In genomic region chr1:186046437-186047233, GRCh38 we compare ENCODE assay signal across 1 cellular context.
TF ChIP-seq lines count a peak whose summit lies in the region.

No MANE protein-coding gene starts in this region.

TF ChIP-seq in K562, 482 proteins besides CTCF, POLR2A, EP300 and RAD21 (continued from another document and continues in another):
- no peak for TF ChIP-seq NCOA4 (IDR thresholded peaks at IDR 0.05; ENCODE audit: partially characterized antibody)
- TF ChIP-seq ZNF143 (CRISPR knock-in tag; IDR thresholded peaks at IDR 0.05), result no peak
- TF ChIP-seq RREB1 (CRISPR knock-in tag; IDR thresholded peaks at IDR 0.05), result no peak
- no peak for TF ChIP-seq ZBTB34 (CRISPR knock-in tag; IDR thresholded peaks at IDR 0.05)
- TF ChIP-seq KAT7 (CRISPR knock-in tag; IDR thresholded peaks at IDR 0.05; ENCODE audit: borderline replicate concordance), result no peak
- no peak for TF ChIP-seq CUX1 (CRISPR knock-in tag; IDR thresholded peaks at IDR 0.05)
- TF ChIP-seq PATZ1 (CRISPR knock-in tag; IDR thresholded peaks at IDR 0.05; ENCODE audit: borderline replicate concordance), result no peak
- TF ChIP-seq CAMTA2 (CRISPR knock-in tag; conservative IDR thresholded peaks at IDR 0.05), result no peak
- TF ChIP-seq ATF6 (CRISPR knock-in tag; IDR thresholded peaks at IDR 0.05), result 0 out of 2 replicates have a peak, but pooled peaks have one; percentile 32
- TF ChIP-seq DACH1 (IDR thresholded peaks at IDR 0.05; ENCODE audit: partially characterized antibody), result no peak
- no peak for TF ChIP-seq KLF1 (tag; IDR thresholded peaks at IDR 0.05)
- TF ChIP-seq SLC30A9 (CRISPR knock-in tag; IDR thresholded peaks at IDR 0.05), result no peak
- TF ChIP-seq HOXB6 (CRISPR knock-in tag; IDR thresholded peaks at IDR 0.05; ENCODE audit: borderline replicate concordance), result no peak
- TF ChIP-seq KLF10 (CRISPR knock-in tag; IDR thresholded peaks at IDR 0.05), result no peak
- no peak for TF ChIP-seq ZBTB11 (CRISPR knock-in tag; IDR thresholded peaks at IDR 0.05)
- no peak for TF ChIP-seq ZNF444 (CRISPR knock-in tag; IDR thresholded peaks at IDR 0.05)
- TF ChIP-seq TEAD2 (tag; IDR thresholded peaks at IDR 0.05), result no peak
- peak; percentile 94 for TF ChIP-seq SMARCA4 (IDR thresholded peaks at IDR 0.05)
- no peak for TF ChIP-seq ZNF717 (CRISPR knock-in tag; IDR thresholded peaks at IDR 0.05)
- no peak for TF ChIP-seq ZFP36 (IDR thresholded peaks at IDR 0.05; ENCODE audit: low read depth, low read length, partially characterized antibody)
- TF ChIP-seq NR4A1 (CRISPR knock-in tag; IDR thresholded peaks at IDR 0.05), result no peak
- TF ChIP-seq NR4A1 (tag; IDR thresholded peaks at IDR 0.05), result no peak
- no peak for TF ChIP-seq NFRKB (IDR thresholded peaks at IDR 0.05; ENCODE audit: low read depth)
- TF ChIP-seq FOXO4 (CRISPR knock-in tag; IDR thresholded peaks at IDR 0.05), result no peak
- TF ChIP-seq TSHZ1 (CRISPR knock-in tag; IDR thresholded peaks at IDR 0.05), result no peak
- no peak for TF ChIP-seq ZBTB12 (CRISPR knock-in tag; IDR thresholded peaks at IDR 0.05)
- no peak for TF ChIP-seq STAT5B (CRISPR knock-in tag; IDR thresholded peaks at IDR 0.05)
